ENCODE assay signal across 20 cellular contexts in genomic region chr1:165852896-165853295, GRCh38. TPM values are rescaled to one million over a fixed set of nuclear protein-coding genes. Genes with fewer than 3 reads are reported as not detected.
DNase-seq lines count a peak whose midpoint lies in the region; ATAC-seq, FAIRE-seq and TF ChIP-seq lines count a peak whose summit lies in the region.
"Had no signal": no experiment of that assay in that cellular context is flagged by ENCODE, and none has a peak within 500 bp of the region (broad histone marks: within the 10 kb centered on the region; RNA-seq: fewer than 3 reads in every experiment).

No MANE protein-coding gene starts in this region.

- H3K4me3 Mint-ChIP-seq in HFFc6 = no peak overlapping the region
- H3K4me3 Mint-ChIP-seq in activated naive CD8-positive, alpha-beta T cell treated with anti-CD3 and anti-CD28 coated beads, Interleukin-2, amount 50 U/mL, for 24 hours = no peak overlapping the region
- H3K4me3 Mint-ChIP-seq: activated B cell treated with CpG ODN at 0.5 μM for 24 hours; activated T-cell treated with anti-CD3 and anti-CD28 coated beads, Interleukin-2, amount 50 U/mL, for 72 hours; CD4-positive, alpha-beta T cell; naive thymus-derived CD8-positive, alpha-beta T cell had no signal

- H3K4me2 ChIP-seq in BLaER1 (peak overlapping the region; percentile 93), K562 (ENCODE audit: insufficient read depth, low read length) (no peak overlapping the region), osteoblast (ENCODE audit: insufficient read depth, low read length) (no peak overlapping the region)

- peaks cover 87% of the 10 kb centered on the region for H3K4me1 Mint-ChIP-seq in HFFc6 (ENCODE audit: low read depth)
- H3K4me1 Mint-ChIP-seq in activated naive CD8-positive, alpha-beta T cell treated with anti-CD3 and anti-CD28 coated beads, Interleukin-2, amount 50 U/mL, for 24 hours = peaks cover 40% of the 10 kb centered on the region

- BruUV-seq in K562 (replicated peaks; lab: Mats Ljungman, UMichigan) = no TSS peak

- POLR2A ChIA-PET in K562 (lab: Yijun Ruan, JAX) = interaction anchor here (1.0 to 1.4 kb wide), 2 partner anchors 13 to 24 kb away, joined by 4 to 7 read pairs; no protein-coding TSS in a partner anchor

- no peaks in the 10 kb centered on the region for H3K9me3 Mint-ChIP-seq in HFFc6
- no peaks in the 10 kb centered on the region for H3K9me3 Mint-ChIP-seq in activated naive CD8-positive, alpha-beta T cell treated with anti-CD3 and anti-CD28 coated beads, Interleukin-2, amount 50 U/mL, for 24 hours
- H3K9me3 Mint-ChIP-seq: activated B cell treated with CpG ODN at 0.5 μM for 24 hours; activated T-cell treated with anti-CD3 and anti-CD28 coated beads, Interleukin-2, amount 50 U/mL, for 72 hours; CD4-positive, alpha-beta T cell had no signal

- in situ Hi-C loops in K562 (cut with MboI) = no loop called here

- WGBS in K562 (ENCODE audit: insufficient coverage, low coverage, missing lambda C conversion rate) = 65% methylated on average over 2 of the region's 2 CpGs

- peaks cover 92% of the 10 kb centered on the region for H3K4me1 ChIP-seq in BLaER1
- H3K4me1 ChIP-seq in K562 (replicated peaks in 1 of 2; ENCODE audit: control insufficient read depth in 2 of 2, insufficient read depth in 2 of 2, low read length in 2 of 2) = peaks cover 17 to 43% of the 10 kb centered on the region in 2 experiments
- H3K4me1 ChIP-seq in osteoblast (ENCODE audit: insufficient read depth, low read length) = peaks cover 57% of the 10 kb centered on the region

- no peak for TF ChIP-seq RAD21 in K562 (CRISPR knock-in tag; conservative IDR thresholded peaks at IDR 0.05 in 1 of 2, IDR thresholded peaks at IDR 0.05 in 1 of 2)

- intact Hi-C loops in K562 (cut with micrococcal nuclease) = no loop called here

- peaks cover 5% of the 10 kb centered on the region for H3K9me1 ChIP-seq in K562 (ENCODE audit: control insufficient read depth, insufficient read depth, low read length)

- no peak for FAIRE-seq in K562 (lab: Jason Lieb, UNC)
- FAIRE-seq: keratinocyte had no signal

- H3K9ac ChIP-seq in BLaER1 = no peak overlapping the region
- no peak overlapping the region for H3K9ac ChIP-seq in K562 (ENCODE audit: insufficient read depth in 1 of 2, low read depth in 2 of 2, low read length in 2 of 2)

- H3K79me2 ChIP-seq in K562 (ENCODE audit: control insufficient read depth, insufficient read depth, low read length) (peaks cover 96% of the 10 kb centered on the region), osteoblast (ENCODE audit: insufficient read depth, low read length) (peaks cover 84% of the 10 kb centered on the region)

- CTCF ChIA-PET in K562 (lab: Yijun Ruan, JAX; ENCODE audit: low intra/inter-chr PET ratio) = no interaction called here

- H3K27me3 ChIP-seq in BLaER1 (no peaks in the 10 kb centered on the region), K562 (ENCODE audit: control insufficient read depth in 2 of 2, insufficient read depth in 2 of 2, low read length in 2 of 2) (no peaks in the 10 kb centered on the region), osteoblast (ENCODE audit: insufficient read depth, low read length) (no peaks in the 10 kb centered on the region)
- H3K27me3 ChIP-seq: stomach, tibial artery had no signal

- H3K36me3 ChIP-seq in BLaER1 (0 out of 2 replicates have a peak, but pooled peaks cover under 1% of the 10 kb centered on the region), K562 (ENCODE audit: control insufficient read depth, insufficient read depth, low read length) (peaks cover 5% of the 10 kb centered on the region; the same call in 2 of the 3 replicates), osteoblast (ENCODE audit: insufficient read depth, low read length) (no peaks in the 10 kb centered on the region)
- H3K36me3 ChIP-seq: stomach, tibial artery had no signal

- peaks cover 8% of the 10 kb centered on the region; the same call in 1 of the 2 replicates for H3K36me3 Mint-ChIP-seq in HFFc6 (ENCODE audit: low read depth)
- peaks cover 12% of the 10 kb centered on the region for H3K36me3 Mint-ChIP-seq in activated naive CD8-positive, alpha-beta T cell treated with anti-CD3 and anti-CD28 coated beads, Interleukin-2, amount 50 U/mL, for 24 hours (ENCODE audit: low read depth)

- H3K27ac ChIP-seq in BLaER1 (no peak overlapping the region), K562 (ENCODE audit: extremely low read depth, low read depth, low read length) (no peak overlapping the region), osteoblast (ENCODE audit: low read depth, low read length) (peak overlapping the region; percentile 99)
- H3K27ac ChIP-seq: stomach, tibial artery had no signal

- peak overlapping the region; percentile 93 for H3K27ac Mint-ChIP-seq in HFFc6
- H3K27ac Mint-ChIP-seq in activated naive CD8-positive, alpha-beta T cell treated with anti-CD3 and anti-CD28 coated beads, Interleukin-2, amount 50 U/mL, for 24 hours = no peak overlapping the region
- H3K27ac Mint-ChIP-seq: activated B cell treated with CpG ODN at 0.5 μM for 24 hours; activated T-cell treated with anti-CD3 and anti-CD28 coated beads, Interleukin-2, amount 50 U/mL, for 72 hours; CD4-positive, alpha-beta T cell had no signal

- DNase-seq in HFFc6 (no peak), K562 (ENCODE audit: extremely low read depth in 1 of 4, low spot score in 3 of 4) (no peak), osteoblast (ENCODE audit: insufficient read length, low spot score, missing footprints) (no peak), NCI-H748 treated with DMSO at 0.1 percent for 48 hours (lab: John Stamatoyannopoulos, UW) (no peak)
- no peak for DNase-seq in activated naive CD8-positive, alpha-beta T cell treated with anti-CD3 and anti-CD28 coated beads, Interleukin-2, amount 50 U/mL, for 24 hours
- DNase-seq: activated B cell treated with CpG ODN at 0.5 μM for 24 hours; activated CD4-positive, alpha-beta T cell treated with anti-CD3 and anti-CD28 coated beads, Interleukin-2, amount 50 U/mL, for 4 hours; activated naive CD4-positive, alpha-beta T cell treated with Interleukin-2 at 50 U/mL for 16 hours; activated T-cell treated with anti-CD3 and anti-CD28 coated beads, Interleukin-2, amount 50 U/mL, for 72 hours; CD4-positive, alpha-beta T cell; midbrain; naive thymus-derived CD8-positive, alpha-beta T cell; NCI-H524 treated with DMSO at 0.1 percent for 48 hours; occipital lobe; stomach; tibial artery had no signal

- H3K9me3 ChIP-seq in BLaER1 (no peaks in the 10 kb centered on the region), K562 (replicated peaks; ENCODE audit: control insufficient read depth, insufficient read depth, low read depth, low read length) (no peaks in the 10 kb centered on the region), osteoblast (ENCODE audit: low read depth, low read length) (no peaks in the 10 kb centered on the region)
- H3K9me3 ChIP-seq: stomach, tibial artery had no signal

- H2AFZ ChIP-seq in K562 (ENCODE audit: low read depth, low read length) (no peak overlapping the region), osteoblast (ENCODE audit: low read length) (no peak overlapping the region)

- H3K4me3 ChIP-seq in BLaER1 (no peak overlapping the region), K562 (no peak overlapping the region), osteoblast (ENCODE audit: insufficient read depth, low read length) (no peak overlapping the region)
- H3K4me3 ChIP-seq: skin epidermis, stomach, tibial artery had no signal

- H3K27me3 Mint-ChIP-seq in HFFc6 (ENCODE audit: insufficient read depth) = no peaks in the 10 kb centered on the region; the same call in 1 of the 2 replicates
- no peaks in the 10 kb centered on the region for H3K27me3 Mint-ChIP-seq in activated naive CD8-positive, alpha-beta T cell treated with anti-CD3 and anti-CD28 coated beads, Interleukin-2, amount 50 U/mL, for 24 hours
- H3K27me3 Mint-ChIP-seq: activated B cell treated with CpG ODN at 0.5 μM for 24 hours; CD4-positive, alpha-beta T cell had no signal

- TF ChIP-seq POLR2A in K562 (conservative IDR thresholded peaks at IDR 0.05) = no peak

- H4K20me1 ChIP-seq in BLaER1 = peaks cover 100% of the 10 kb centered on the region
- H4K20me1 ChIP-seq in K562 (replicated peaks; ENCODE audit: control insufficient read depth, insufficient read depth, low read length) = peaks cover 36% of the 10 kb centered on the region
- peaks cover 21% of the 10 kb centered on the region for H4K20me1 ChIP-seq in osteoblast (ENCODE audit: insufficient read depth, low read length)

- ATAC-seq in K562 (peak; percentile 14; the same call in 1 of the 3 replicates), HG02973 (IDR thresholded peaks at IDR 0.05; ENCODE audit: unreplicated experiment) (no peak)
- ATAC-seq in activated naive CD8-positive, alpha-beta T cell treated with anti-CD3 and anti-CD28 coated beads, Interleukin-2, amount 50 U/mL, for 24 hours = no peak
- ATAC-seq: activated T-cell treated with anti-CD3 and anti-CD28 coated beads, Interleukin-2, amount 50 U/mL, for 72 hours; naive thymus-derived CD8-positive, alpha-beta T cell had no signal

- TF ChIP-seq CTCF in HFFc6 (IDR thresholded peaks at IDR 0.05) = no peak
- TF ChIP-seq CTCF in K562 (IDR thresholded peaks at IDR 0.05 in 2 of 3, conservative IDR thresholded peaks at IDR 0.05 in 1 of 3; ENCODE audit: insufficient read depth in 2 of 3, low read depth in 1 of 3, low read length in 3 of 3) = no peak
- TF ChIP-seq CTCF in osteoblast (IDR thresholded peaks at IDR 0.05; ENCODE audit: extremely low read depth, low read depth, low read length) = no peak

- no peak for TF ChIP-seq EP300 in K562 (IDR thresholded peaks at IDR 0.05; ENCODE audit: low read length)

RNA-seq across cellular contexts. Expression of gene UCK2, which starts 25.5 kb away (rescaled TPM):
- 10 to 100 TPM; 42.5 to 60.0 (median 52.1) TPM for total RNA-seq in HFFc6 (2021; fragmentation: NEBNext Ultra II Directional; extraction: Animal tissue kit (Norgen Biotek cat#: 25700))
- 52.8 and 60.6 TPM in 2 replicates for total RNA-seq in K562 (2011; cell fraction: chromatin; rRNA removed; ENCODE audit: low replicate concordance)
- total RNA-seq in K562 (2011; cell fraction: nucleolus; rRNA removed) = 42.2 and 49.3 TPM in 2 replicates
- total RNA-seq in K562 (2011; cell fraction: nucleoplasm; rRNA removed) = 54.6 and 75.2 TPM in 2 replicates
- total RNA-seq in K562 (2014; rRNA removed) (145 and 159 TPM in 2 replicates), K562 (2014; rRNA removed; fragmentation: Illumina TruSeq; extraction: Trizol) (59.0 and 78.5 TPM in 2 replicates), K562 (2015; rRNA removed; fragmentation: Illumina TruSeq; extraction: Trizol) (71.6 and 73.9 TPM in 2 replicates), K562 (2021) (95.9 and 98.2 TPM in 2 replicates), osteoblast (63.9 and 74.2 TPM in 2 replicates)
- polyA plus RNA-seq in K562 (2011; rRNA removed) (90.5 and 103 TPM in 2 replicates), K562 (2014; fragmentation: Illumina TruSeq; extraction: Trizol) (95.8 and 111 TPM in 2 replicates), K562 (2014; fragmentation: Nextera tagmentation; extraction: Ambion mirVana) (10 to 100 TPM; 84.6 to 86.7 TPM), K562 (2014; rRNA removed) (104 and 122 TPM in 2 replicates)
- polyA plus RNA-seq in K562 (2011; cell fraction: cytosol; rRNA removed) = 121 and 167 TPM in 2 replicates
- 54.4 and 62.7 TPM in 2 replicates for polyA plus RNA-seq in K562 (2011; cell fraction: nucleus; rRNA removed)
- polyA plus RNA-seq in K562 (2012) = 49.6 and 96.6 TPM in 2 replicates
- 98.7 and 137 TPM in 2 replicates for polyA minus RNA-seq in K562 (2011; rRNA and poly(A)+ RNA removed)
- 61.1 and 70.9 TPM in 2 replicates for polyA minus RNA-seq in K562 (2011; cell fraction: cytosol; rRNA and poly(A)+ RNA removed)
- polyA minus RNA-seq in K562 (2011; cell fraction: nucleus; rRNA and poly(A)+ RNA removed) = 28.7 and 32.3 TPM in 2 replicates
